In genomic region chr6:31462026-31462963, GRCh38 we compare ENCODE assay signal across 1 cellular context.
A peak's percentile ranks its signal among the peaks of the same experiment; 100 is the strongest.
TF ChIP-seq lines count a peak whose summit lies in the region.

No MANE protein-coding gene starts in this region.

TF ChIP-seq in GM12878, 131 proteins besides CTCF, POLR2A, EP300 and RAD21 (continued from another document):
- TF ChIP-seq PRDM15 (CRISPR knock-in tag; IDR thresholded peaks at IDR 0.05) (0 out of 2 replicates have a peak, but pooled peaks have one; percentile 63), ZNF207 (IDR thresholded peaks at IDR 0.05; ENCODE audit: borderline replicate concordance) (0 out of 2 replicates have a peak, but pooled peaks have one; percentile 53), RELA (IDR thresholded peaks at IDR 0.05; ENCODE audit: borderline replicate concordance, partially characterized antibody) (no peak), NR2C1 (IDR thresholded peaks at IDR 0.05) (peak; percentile 46; the same call in 1 of the 2 replicates), NR2F1 (conservative IDR thresholded peaks at IDR 0.05) (0 out of 2 replicates have a peak, but pooled peaks have one; percentile 45), PAX5 (IDR thresholded peaks at IDR 0.05; ENCODE audit: borderline replicate concordance, low read depth, low read length) (no peak), MYC (IDR thresholded peaks at IDR 0.05; ENCODE audit: insufficient read depth, insufficient read length, insufficient replicate concordance, low read length, severe bottlenecking) (no peak)
